ENCODE assay signal across 15 cellular contexts in the genomic region with DNA sequence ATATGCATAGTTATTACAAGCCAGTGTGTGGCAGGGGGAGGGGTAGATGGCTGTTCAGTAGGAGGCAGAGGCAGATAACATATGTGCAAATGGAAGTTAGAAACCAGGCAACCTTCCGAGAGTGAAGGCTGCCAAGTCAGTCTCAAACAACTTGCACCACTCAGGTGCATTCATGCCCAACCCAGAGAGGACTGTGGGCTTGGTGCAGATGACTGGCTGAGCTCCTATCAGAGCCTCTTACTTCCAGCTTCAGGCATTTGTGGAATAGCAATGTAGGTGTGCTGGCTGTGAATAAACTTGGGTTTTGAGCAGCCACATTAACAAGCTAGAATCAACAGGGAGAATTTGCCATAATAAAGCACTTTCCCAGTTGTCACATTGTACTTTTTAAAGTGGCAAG.
A peak's percentile ranks its signal among the peaks of the same experiment; 100 is the strongest.
DNase-seq lines count a peak whose midpoint lies in the region; ATAC-seq and TF ChIP-seq lines count a peak whose summit lies in the region.
"Had no signal": no experiment of that assay in that cellular context is flagged by ENCODE, and none has a peak within 500 bp of the region (broad histone marks: within the 10 kb centered on the region; RNA-seq: fewer than 3 reads in every experiment).

No MANE protein-coding gene starts in this region.

- H3K9me2 ChIP-seq in GM23338 (ENCODE audit: insufficient read depth) = no peaks in the 10 kb centered on the region

- peaks cover 45% of the 10 kb centered on the region for H3K4me1 Mint-ChIP-seq in GM23338
- H3K4me1 Mint-ChIP-seq in WTC11 = peaks cover 67% of the 10 kb centered on the region
- H3K4me1 Mint-ChIP-seq in naive thymus-derived CD4-positive, alpha-beta T cell = no peaks in the 10 kb centered on the region

- DNase-seq in GM23338 (ENCODE audit: low spot score) (no peak), WTC11 (ENCODE audit: low spot score) (no peak), iPS-NIHi7 (ENCODE audit: extremely low spot score) (peak; percentile 13), NCI-H146 (lab: John Stamatoyannopoulos, UW) (no peak), T-helper 2 cell (no peak)
- no peak for DNase-seq in stimulated activated CD4-positive, alpha-beta T cell treated with anti-CD3 and anti-CD28 coated beads, Interleukin-12 subunit alpha, Interleukin-12 subunit beta, amount 100 ng/mL, for 4 hours
- no peak for DNase-seq in naive thymus-derived CD4-positive, alpha-beta T cell
- DNase-seq: ACHN; CD4-positive, alpha-beta T cell; DMS79 treated with DMSO at 0.1 percent for 48 hours; HCEC 1CT; IMR-90 had no signal

- ATAC-seq in GM23338 = peak; percentile 49
- ATAC-seq in WTC11 = peak; percentile 73
- ATAC-seq in naive thymus-derived CD4-positive, alpha-beta T cell = no peak
- ATAC-seq: GM12878, K562 had no signal

- H3K27ac ChIP-seq in GM23338 (ENCODE audit: low read depth) = no peak overlapping the region
- H3K27ac ChIP-seq in naive thymus-derived CD4-positive, alpha-beta T cell (ENCODE audit: low read depth, low read length) = no peak overlapping the region
- H3K27ac ChIP-seq: C4-2B had no signal

- CTCF ChIA-PET in WTC11 (lab: Charles Lee) = interaction anchor here (0.6 to 1.5 kb wide), 2 partner anchors 10 to 191 kb away, joined by 3 to 6 read pairs; no protein-coding TSS in a partner anchor
- CTCF ChIA-PET in naive thymus-derived CD4-positive, alpha-beta T cell (lab: Charles Lee) = no interaction called here

- H3K9me3 Mint-ChIP-seq in GM23338 = no peaks in the 10 kb centered on the region
- H3K9me3 Mint-ChIP-seq in WTC11 = peaks cover 2% of the 10 kb centered on the region; the same call in 1 of the 2 replicates
- H3K9me3 Mint-ChIP-seq in naive thymus-derived CD4-positive, alpha-beta T cell = peaks cover 0 to 7% (median 0%) of the 10 kb centered on the region in 11 donors
- H3K9me3 Mint-ChIP-seq: CD4-positive, alpha-beta T cell had no signal

- H3F3A ChIP-seq in GM23338 (replicated peaks; ENCODE audit: low read depth) = no peaks in the 10 kb centered on the region

- no peak overlapping the region for H3K4me3 ChIP-seq in GM23338
- no peak overlapping the region for H3K4me3 ChIP-seq in naive thymus-derived CD4-positive, alpha-beta T cell (ENCODE audit: low read length)
- H3K4me3 ChIP-seq: GM12878, K562 had no signal

- POLR2A ChIA-PET in WTC11 (lab: Charles Lee) = no interaction called here
- POLR2A ChIA-PET in naive thymus-derived CD4-positive, alpha-beta T cell (lab: Charles Lee) = no interaction called here

- peaks cover 3% of the 10 kb centered on the region for H3K27me3 Mint-ChIP-seq in GM23338 (ENCODE audit: insufficient read depth, low read depth, poor library complexity)
- H3K27me3 Mint-ChIP-seq in WTC11 (ENCODE audit: low read depth) = no peaks in the 10 kb centered on the region; the same call in 1 of the 2 replicates
- H3K27me3 Mint-ChIP-seq in naive thymus-derived CD4-positive, alpha-beta T cell = peaks cover 0 to 3% (median 0%) of the 10 kb centered on the region in 5 donors
- H3K27me3 Mint-ChIP-seq: CD4-positive, alpha-beta T cell had no signal

- H3K4me3 Mint-ChIP-seq in GM23338 (no peak overlapping the region), WTC11 (no peak overlapping the region)
- no peak overlapping the region for H3K4me3 Mint-ChIP-seq in naive thymus-derived CD4-positive, alpha-beta T cell
- H3K4me3 Mint-ChIP-seq: CD4-positive, alpha-beta T cell had no signal

- peaks cover 29% of the 10 kb centered on the region for H3K4me1 ChIP-seq in GM23338 (ENCODE audit: insufficient read depth)
- no peaks in the 10 kb centered on the region for H3K4me1 ChIP-seq in naive thymus-derived CD4-positive, alpha-beta T cell (ENCODE audit: control insufficient read depth in 2 of 2, insufficient read depth in 2 of 2, low read length in 2 of 2)

- no peaks in the 10 kb centered on the region for H3K36me3 ChIP-seq in GM23338 (ENCODE audit: insufficient read depth)
- H3K36me3 ChIP-seq in naive thymus-derived CD4-positive, alpha-beta T cell (ENCODE audit: control insufficient read depth in 2 of 3, insufficient read depth in 3 of 3, low read length in 3 of 3) = no peaks in the 10 kb centered on the region

- no peak for TF ChIP-seq CTCF in GM23338 (conservative IDR thresholded peaks at IDR 0.05; ENCODE audit: low read depth in 2 of 2)
- no peak for TF ChIP-seq CTCF in WTC11 (IDR thresholded peaks at IDR 0.05)

- no peaks in the 10 kb centered on the region for H3K9me3 ChIP-seq in naive thymus-derived CD4-positive, alpha-beta T cell (ENCODE audit: control insufficient read depth in 2 of 3, low read length in 3 of 3)

- H3K27ac Mint-ChIP-seq in GM23338 = no peak overlapping the region
- H3K27ac Mint-ChIP-seq in WTC11 = no peak overlapping the region
- no peak overlapping the region for H3K27ac Mint-ChIP-seq in naive thymus-derived CD4-positive, alpha-beta T cell
- H3K27ac Mint-ChIP-seq: CD4-positive, alpha-beta T cell had no signal

- H3K36me3 Mint-ChIP-seq in GM23338 (ENCODE audit: low read depth) (peaks cover 1% of the 10 kb centered on the region; the same call in 1 of the 3 replicates), WTC11 (peaks cover 8% of the 10 kb centered on the region)
- no peaks in the 10 kb centered on the region for H3K36me3 Mint-ChIP-seq in naive thymus-derived CD4-positive, alpha-beta T cell

- H2AFZ ChIP-seq in GM23338 = no peak overlapping the region

- peak overlapping the region; percentile 7; the same call in 1 of the 2 replicates for H3K4me2 ChIP-seq in GM23338

- H3K27me3 ChIP-seq in GM23338 (ENCODE audit: insufficient read depth) = no peaks in the 10 kb centered on the region
- H3K27me3 ChIP-seq in naive thymus-derived CD4-positive, alpha-beta T cell (ENCODE audit: control insufficient read depth in 2 of 2, insufficient read depth in 2 of 2, low read length in 2 of 2) = no peaks in the 10 kb centered on the region

- no peaks in the 10 kb centered on the region for H4K20me1 ChIP-seq in GM23338 (replicated peaks; ENCODE audit: insufficient read depth)

- intact Hi-C loops in naive thymus-derived CD4-positive, alpha-beta T cell (cut with micrococcal nuclease) = no loop called here

- H3K79me2 ChIP-seq in GM23338 (replicated peaks; ENCODE audit: insufficient read depth) = no peaks in the 10 kb centered on the region

TF ChIP-seq in GM23338, 12 proteins besides CTCF, POLR2A, EP300 and RAD21 (continues in another document):
- TF ChIP-seq ZNF331 (CRISPR knock-in tag; IDR thresholded peaks at IDR 0.05; ENCODE audit: low read depth) = no peak

TF ChIP-seq in WTC11, 78 proteins besides CTCF, POLR2A, EP300 and RAD21:
- no peak for TF ChIP-seq MAX (CRISPR knock-in tag; IDR thresholded peaks at IDR 0.05)
